ENCODE assay signal across 8 cellular contexts in the genomic region with DNA sequence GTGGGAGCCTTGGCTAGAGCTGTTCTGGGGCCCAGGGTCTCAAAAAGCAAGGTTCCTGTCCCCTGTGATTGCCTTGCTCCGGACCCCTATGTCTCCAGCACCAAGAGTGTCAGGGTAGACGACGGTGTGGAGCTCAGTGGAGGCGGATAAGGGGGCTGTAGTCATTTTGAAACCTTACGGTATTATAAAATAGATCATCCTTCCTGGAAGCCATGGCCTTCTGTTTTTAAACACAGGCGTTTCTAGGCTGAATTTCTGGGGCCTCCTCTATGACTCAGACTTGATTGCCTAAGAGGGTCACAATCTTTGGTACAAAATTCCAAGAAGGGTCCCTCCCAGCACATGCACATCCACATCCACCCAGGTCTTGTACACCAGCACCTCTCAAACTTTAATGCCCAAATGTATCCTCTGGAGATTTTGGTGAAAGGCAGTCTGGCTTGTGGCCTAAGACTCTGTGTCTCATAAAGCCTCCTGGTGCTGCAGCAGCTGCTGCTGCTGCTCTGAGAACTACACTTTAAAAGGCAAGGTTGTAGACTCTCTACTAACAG.
DNase-seq lines count a peak whose midpoint lies in the region; ATAC-seq and FAIRE-seq lines count a peak whose summit lies in the region.

No MANE protein-coding gene starts in this region.

- ATAC-seq in HG03103 (IDR thresholded peaks at IDR 0.05; ENCODE audit: low read depth, unreplicated experiment): peak; percentile 15
- ATAC-seq in activated CD8-positive, alpha-beta T cell treated with anti-CD3 and anti-CD28 coated beads, Interleukin-2, amount 10 ng/mL, durations not matched to agents 7 days and 5 days: peak; percentile 74

- POLR2A ChIA-PET in activated CD8-positive, alpha-beta T cell treated with anti-CD3 and anti-CD28 coated beads, Interleukin-2, amount 10 ng/mL, durations not matched to agents 7 days and 5 days (lab: Charles Lee): interaction anchor here (0.7 to 3.4 kb wide), 13 partner anchors 9 to 275 kb away, joined by 3 to 29 read pairs (median 4); a partner anchor contains a TSS

- DNase-seq in GM18507 (ENCODE audit: extremely low spot score, insufficient read length, low read depth): no peak
- peak; percentile 74 for DNase-seq in activated CD8-positive, alpha-beta T cell treated with anti-CD3 and anti-CD28 coated beads, Interleukin-2, amount 10 ng/mL, durations not matched to agents 7 days and 5 days
- DNase-seq in immature natural killer cell: no peak
- DNase-seq in hippocampal formation (lab: John Stamatoyannopoulos, UW): no peak
- DNase-seq in NCI-H2227 (lab: John Stamatoyannopoulos, UW; ENCODE audit: unreplicated experiment): no peak
- DNase-seq in NCI-H524 treated with DMSO at 0.1 percent for 48 hours (lab: John Stamatoyannopoulos, UW): no peak

- peaks cover 34% of the 10 kb centered on the region for H3K9me3 Mint-ChIP-seq in activated CD8-positive, alpha-beta T cell treated with anti-CD3 and anti-CD28 coated beads, Interleukin-2, amount 10 ng/mL, durations not matched to agents 7 days and 5 days (ENCODE audit: insufficient read depth)
- H3K9me3 Mint-ChIP-seq in immature natural killer cell: peaks cover 0 to 2% (median 0%) of the 10 kb centered on the region in 6 donors

- CTCF ChIA-PET in activated CD8-positive, alpha-beta T cell treated with anti-CD3 and anti-CD28 coated beads, Interleukin-2, amount 10 ng/mL, durations not matched to agents 7 days and 5 days (lab: Charles Lee): interaction anchor here (0.6 to 7.5 kb wide), 19 partner anchors 10 to 309 kb away, joined by 3 to 62 read pairs (median 4); a partner anchor contains a TSS

- H3K9me3 ChIP-seq in thymus (ENCODE audit: control insufficient read depth): no peaks in the 10 kb centered on the region

- H3K36me3 Mint-ChIP-seq in activated CD8-positive, alpha-beta T cell treated with anti-CD3 and anti-CD28 coated beads, Interleukin-2, amount 10 ng/mL, durations not matched to agents 7 days and 5 days (ENCODE audit: low read depth): peaks cover 61% of the 10 kb centered on the region
- peaks cover 0 to 3% (median 3%) of the 10 kb centered on the region in 3 donors for H3K36me3 Mint-ChIP-seq in immature natural killer cell

- H3K27ac Mint-ChIP-seq in activated CD8-positive, alpha-beta T cell treated with anti-CD3 and anti-CD28 coated beads, Interleukin-2, amount 10 ng/mL, durations not matched to agents 7 days and 5 days: peak overlapping the region; percentile 99
- H3K27ac Mint-ChIP-seq in immature natural killer cell: peak overlapping the region; percentile 89 to 97 (median 93)

- 88% methylated on average over 6 of the region's 6 CpGs for WGBS in thymus

- peaks cover 10% of the 10 kb centered on the region for H3K27me3 ChIP-seq in thymus (ENCODE audit: control insufficient read depth, insufficient read depth)

- H3K4me1 Mint-ChIP-seq in activated CD8-positive, alpha-beta T cell treated with anti-CD3 and anti-CD28 coated beads, Interleukin-2, amount 10 ng/mL, durations not matched to agents 7 days and 5 days (ENCODE audit: low read depth): peaks cover 94% of the 10 kb centered on the region
- peaks cover 74% of the 10 kb centered on the region in 2 donors for H3K4me1 Mint-ChIP-seq in immature natural killer cell

- H3K36me3 ChIP-seq in thymus (ENCODE audit: control insufficient read depth, insufficient read depth): no peaks in the 10 kb centered on the region

- peak overlapping the region; percentile 63 for H3K4me3 Mint-ChIP-seq in activated CD8-positive, alpha-beta T cell treated with anti-CD3 and anti-CD28 coated beads, Interleukin-2, amount 10 ng/mL, durations not matched to agents 7 days and 5 days
- peak overlapping the region in 4 of 5 donors; percentile 72 to 78 (median 77) for H3K4me3 Mint-ChIP-seq in immature natural killer cell

- peak; percentile 74 for FAIRE-seq in GM18507 (lab: Jason Lieb, UNC)

- H3K4me1 ChIP-seq in thymus (ENCODE audit: control insufficient read depth, insufficient read depth, low read length): peaks cover 21% of the 10 kb centered on the region

- H3K4me3 ChIP-seq in thymus (ENCODE audit: low read length): no peak overlapping the region

- no peaks in the 10 kb centered on the region for H3K27me3 Mint-ChIP-seq in activated CD8-positive, alpha-beta T cell treated with anti-CD3 and anti-CD28 coated beads, Interleukin-2, amount 10 ng/mL, durations not matched to agents 7 days and 5 days (ENCODE audit: low read depth)
- H3K27me3 Mint-ChIP-seq in immature natural killer cell (ENCODE audit: low read depth in 3 of 3): no peaks in the 10 kb centered on the region

- peak overlapping the region; percentile 42 for H3K27ac ChIP-seq in thymus (ENCODE audit: low read depth)
